In the genomic region with DNA sequence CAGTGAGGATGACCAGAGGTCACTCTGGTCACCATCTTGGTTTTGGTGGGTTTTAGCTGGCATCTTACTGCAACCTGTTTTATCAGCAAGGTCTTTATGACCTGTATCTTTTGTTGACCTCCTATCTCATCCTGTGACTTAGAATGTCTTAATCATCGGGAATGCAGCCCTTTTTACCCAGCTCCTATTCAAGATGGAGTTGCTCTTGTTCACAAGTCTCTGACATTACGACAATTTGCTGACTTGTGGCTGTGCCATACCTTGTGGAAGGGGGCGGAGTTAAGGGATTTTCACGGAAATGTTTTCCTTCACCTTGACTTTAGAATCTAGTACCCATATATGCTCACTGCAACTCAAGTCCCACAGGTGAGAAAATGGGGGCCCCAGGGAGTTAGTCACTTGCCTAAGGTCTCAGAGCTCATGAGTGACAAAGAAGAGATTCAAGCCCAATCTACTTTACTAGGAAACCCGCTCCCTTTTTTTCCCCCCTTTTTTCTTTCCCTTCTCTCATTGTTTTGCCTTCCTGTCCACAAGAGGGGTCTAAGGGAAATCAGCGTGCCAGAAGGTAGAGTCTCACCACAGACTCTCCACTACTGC, we compare ENCODE assay signal across 1 cellular context.
A peak's percentile ranks its signal among the peaks of the same experiment; 100 is the strongest.
TF ChIP-seq lines count a peak whose summit lies in the region.

No MANE protein-coding gene starts in this region.

TF ChIP-seq in K562, 482 proteins besides CTCF, POLR2A, EP300 and RAD21 (continued from another document and continues in another):
- TF ChIP-seq, protein P1, sequence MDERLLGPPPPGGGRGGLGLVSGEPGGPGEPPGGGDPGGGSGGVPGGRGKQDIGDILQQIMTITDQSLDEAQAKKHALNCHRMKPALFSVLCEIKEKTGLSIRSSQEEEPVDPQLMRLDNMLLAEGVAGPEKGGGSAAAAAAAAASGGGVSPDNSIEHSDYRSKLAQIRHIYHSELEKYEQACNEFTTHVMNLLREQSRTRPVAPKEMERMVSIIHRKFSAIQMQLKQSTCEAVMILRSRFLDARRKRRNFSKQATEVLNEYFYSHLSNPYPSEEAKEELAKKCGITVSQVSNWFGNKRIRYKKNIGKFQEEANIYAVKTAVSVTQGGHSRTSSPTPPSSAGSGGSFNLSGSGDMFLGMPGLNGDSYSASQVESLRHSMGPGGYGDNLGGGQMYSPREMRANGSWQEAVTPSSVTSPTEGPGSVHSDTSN (CRISPR knock-in tag; IDR thresholded peaks at IDR 0.05; ENCODE audit: low read depth) = no peak
- TF ChIP-seq, protein P1 (tag; conservative IDR thresholded peaks at IDR 0.05; ENCODE audit: low read depth) = peak; percentile 69
- TF ChIP-seq TEAD1 (CRISPR knock-in tag; IDR thresholded peaks at IDR 0.05) (peak in 1 of 2 experiments; percentile 97; a peak in 2 of 4 replicates), NR2F6 (CRISPR knock-in tag; IDR thresholded peaks at IDR 0.05) (peak; percentile 95; the same call in 1 of the 2 replicates), SAP30 (IDR thresholded peaks at IDR 0.05; ENCODE audit: borderline replicate concordance, insufficient read depth, low read depth, low read length, poor library complexity, severe bottlenecking) (no peak), TRIM28 (IDR thresholded peaks at IDR 0.05) (no peak), ZNF354B (CRISPR knock-in tag; IDR thresholded peaks at IDR 0.05) (peak; percentile 91), MAFG (tag; conservative IDR thresholded peaks at IDR 0.05) (peak; percentile 61), ZNF146 (CRISPR knock-in tag; IDR thresholded peaks at IDR 0.05; ENCODE audit: unreplicated experiment) (no peak), ARID1B (IDR thresholded peaks at IDR 0.05) (no peak), SRF (CRISPR knock-in tag; IDR thresholded peaks at IDR 0.05) (peak in 1 of 2 experiments; percentile 86; a peak in 2 of 4 replicates), ZNF551 (CRISPR knock-in tag; IDR thresholded peaks at IDR 0.05) (0 out of 2 replicates have a peak, but pooled peaks have one; percentile 68), ZNF507 (tag; conservative IDR thresholded peaks at IDR 0.05) (peak; percentile 63), NUFIP1 (IDR thresholded peaks at IDR 0.05; ENCODE audit: partially characterized antibody) (peak; percentile 42), ZNF785 (CRISPR knock-in tag; IDR thresholded peaks at IDR 0.05) (peak; percentile 75), NR2C1 (IDR thresholded peaks at IDR 0.05) (no peak), NR2C1 (tag; IDR thresholded peaks at IDR 0.05) (peak; percentile 96), ESRRA (IDR thresholded peaks at IDR 0.05; ENCODE audit: borderline replicate concordance, low read depth) (no peak), FOXK2 (conservative IDR thresholded peaks at IDR 0.05 in 1 of 2, IDR thresholded peaks at IDR 0.05 in 1 of 2; ENCODE audit: low read depth in 2 of 2) (no peak), MBD2 (IDR thresholded peaks at IDR 0.05; ENCODE audit: borderline replicate concordance, low read depth) (no peak), ZNF134 (CRISPR knock-in tag; conservative IDR thresholded peaks at IDR 0.05) (peak; percentile 87), ZNF77 (CRISPR knock-in tag; IDR thresholded peaks at IDR 0.05) (no peak), PPARD (CRISPR knock-in tag; IDR thresholded peaks at IDR 0.05) (peak; percentile 80), XRCC4 (IDR thresholded peaks at IDR 0.05; ENCODE audit: extremely low read depth, insufficient read depth, insufficient read length) (no peak), CEBPG (CRISPR knock-in tag; IDR thresholded peaks at IDR 0.05) (no peak), CEBPG (tag; conservative IDR thresholded peaks at IDR 0.05 in 1 of 2, IDR thresholded peaks at IDR 0.05 in 1 of 2) (no peak), MEF2A (IDR thresholded peaks at IDR 0.05; ENCODE audit: control insufficient read depth, low read depth, low read length) (no peak), BMI1 (IDR thresholded peaks at IDR 0.05; ENCODE audit: low read length) (no peak), TAF7 (tag; IDR thresholded peaks at IDR 0.05) (peak; percentile 96), FOXK1 (CRISPR knock-in tag; IDR thresholded peaks at IDR 0.05; ENCODE audit: borderline replicate concordance) (no peak), NONO (IDR thresholded peaks at IDR 0.05; ENCODE audit: low read depth in 2 of 2, low read length in 1 of 2) (no peak), PTBP1 (IDR thresholded peaks at IDR 0.05; ENCODE audit: low read depth, low read length) (no peak), BRD4 (IDR thresholded peaks at IDR 0.05) (no peak)
- TF ChIP-seq, protein P2, sequence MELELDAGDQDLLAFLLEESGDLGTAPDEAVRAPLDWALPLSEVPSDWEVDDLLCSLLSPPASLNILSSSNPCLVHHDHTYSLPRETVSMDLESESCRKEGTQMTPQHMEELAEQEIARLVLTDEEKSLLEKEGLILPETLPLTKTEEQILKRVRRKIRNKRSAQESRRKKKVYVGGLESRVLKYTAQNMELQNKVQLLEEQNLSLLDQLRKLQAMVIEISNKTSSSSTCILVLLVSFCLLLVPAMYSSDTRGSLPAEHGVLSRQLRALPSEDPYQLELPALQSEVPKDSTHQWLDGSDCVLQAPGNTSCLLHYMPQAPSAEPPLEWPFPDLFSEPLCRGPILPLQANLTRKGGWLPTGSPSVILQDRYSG (tag; conservative IDR thresholded peaks at IDR 0.05; ENCODE audit: low read depth) = peak; percentile 99
- TF ChIP-seq, protein P3, sequence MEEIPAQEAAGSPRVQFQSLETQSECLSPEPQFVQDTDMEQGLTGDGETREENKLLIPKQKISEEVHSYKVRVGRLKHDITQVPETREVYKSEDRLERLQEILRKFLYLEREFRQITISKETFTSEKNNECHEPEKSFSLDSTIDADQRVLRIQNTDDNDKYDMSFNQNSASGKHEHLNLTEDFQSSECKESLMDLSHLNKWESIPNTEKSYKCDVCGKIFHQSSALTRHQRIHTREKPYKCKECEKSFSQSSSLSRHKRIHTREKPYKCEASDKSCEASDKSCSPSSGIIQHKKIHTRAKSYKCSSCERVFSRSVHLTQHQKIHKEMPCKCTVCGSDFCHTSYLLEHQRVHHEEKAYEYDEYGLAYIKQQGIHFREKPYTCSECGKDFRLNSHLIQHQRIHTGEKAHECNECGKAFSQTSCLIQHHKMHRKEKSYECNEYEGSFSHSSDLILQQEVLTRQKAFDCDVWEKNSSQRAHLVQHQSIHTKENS (CRISPR knock-in tag; IDR thresholded peaks at IDR 0.05) = peak; percentile 85
- TF ChIP-seq, protein P4, sequence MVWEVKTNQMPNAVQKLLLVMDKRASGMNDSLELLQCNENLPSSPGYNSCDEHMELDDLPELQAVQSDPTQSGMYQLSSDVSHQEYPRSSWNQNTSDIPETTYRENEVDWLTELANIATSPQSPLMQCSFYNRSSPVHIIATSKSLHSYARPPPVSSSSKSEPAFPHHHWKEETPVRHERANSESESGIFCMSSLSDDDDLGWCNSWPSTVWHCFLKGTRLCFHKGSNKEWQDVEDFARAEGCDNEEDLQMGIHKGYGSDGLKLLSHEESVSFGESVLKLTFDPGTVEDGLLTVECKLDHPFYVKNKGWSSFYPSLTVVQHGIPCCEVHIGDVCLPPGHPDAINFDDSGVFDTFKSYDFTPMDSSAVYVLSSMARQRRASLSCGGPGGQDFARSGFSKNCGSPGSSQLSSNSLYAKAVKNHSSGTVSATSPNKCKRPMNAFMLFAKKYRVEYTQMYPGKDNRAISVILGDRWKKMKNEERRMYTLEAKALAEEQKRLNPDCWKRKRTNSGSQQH (CRISPR knock-in tag; IDR thresholded peaks at IDR 0.05) = peak; percentile 91
- TF ChIP-seq, protein P5, sequence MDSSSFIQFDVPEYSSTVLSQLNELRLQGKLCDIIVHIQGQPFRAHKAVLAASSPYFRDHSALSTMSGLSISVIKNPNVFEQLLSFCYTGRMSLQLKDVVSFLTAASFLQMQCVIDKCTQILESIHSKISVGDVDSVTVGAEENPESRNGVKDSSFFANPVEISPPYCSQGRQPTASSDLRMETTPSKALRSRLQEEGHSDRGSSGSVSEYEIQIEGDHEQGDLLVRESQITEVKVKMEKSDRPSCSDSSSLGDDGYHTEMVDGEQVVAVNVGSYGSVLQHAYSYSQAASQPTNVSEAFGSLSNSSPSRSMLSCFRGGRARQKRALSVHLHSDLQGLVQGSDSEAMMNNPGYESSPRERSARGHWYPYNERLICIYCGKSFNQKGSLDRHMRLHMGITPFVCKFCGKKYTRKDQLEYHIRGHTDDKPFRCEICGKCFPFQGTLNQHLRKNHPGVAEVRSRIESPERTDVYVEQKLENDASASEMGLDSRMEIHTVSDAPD (CRISPR knock-in tag; IDR thresholded peaks at IDR 0.05) = peak; percentile 88
- TF ChIP-seq, protein P6, sequence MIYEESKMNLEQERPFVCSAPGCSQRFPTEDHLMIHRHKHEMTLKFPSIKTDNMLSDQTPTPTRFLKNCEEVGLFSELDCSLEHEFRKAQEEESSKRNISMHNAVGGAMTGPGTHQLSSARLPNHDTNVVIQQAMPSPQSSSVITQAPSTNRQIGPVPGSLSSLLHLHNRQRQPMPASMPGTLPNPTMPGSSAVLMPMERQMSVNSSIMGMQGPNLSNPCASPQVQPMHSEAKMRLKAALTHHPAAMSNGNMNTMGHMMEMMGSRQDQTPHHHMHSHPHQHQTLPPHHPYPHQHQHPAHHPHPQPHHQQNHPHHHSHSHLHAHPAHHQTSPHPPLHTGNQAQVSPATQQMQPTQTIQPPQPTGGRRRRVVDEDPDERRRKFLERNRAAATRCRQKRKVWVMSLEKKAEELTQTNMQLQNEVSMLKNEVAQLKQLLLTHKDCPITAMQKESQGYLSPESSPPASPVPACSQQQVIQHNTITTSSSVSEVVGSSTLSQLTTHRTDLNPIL (CRISPR knock-in tag; IDR thresholded peaks at IDR 0.05) = peak; percentile 96
- TF ChIP-seq, protein P7, sequence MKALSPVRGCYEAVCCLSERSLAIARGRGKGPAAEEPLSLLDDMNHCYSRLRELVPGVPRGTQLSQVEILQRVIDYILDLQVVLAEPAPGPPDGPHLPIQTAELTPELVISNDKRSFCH (CRISPR knock-in tag; IDR thresholded peaks at IDR 0.05) = peak; percentile 95
- TF ChIP-seq, protein P7 (tag; IDR thresholded peaks at IDR 0.05) = peak; percentile 99
- TF ChIP-seq, protein P8, sequence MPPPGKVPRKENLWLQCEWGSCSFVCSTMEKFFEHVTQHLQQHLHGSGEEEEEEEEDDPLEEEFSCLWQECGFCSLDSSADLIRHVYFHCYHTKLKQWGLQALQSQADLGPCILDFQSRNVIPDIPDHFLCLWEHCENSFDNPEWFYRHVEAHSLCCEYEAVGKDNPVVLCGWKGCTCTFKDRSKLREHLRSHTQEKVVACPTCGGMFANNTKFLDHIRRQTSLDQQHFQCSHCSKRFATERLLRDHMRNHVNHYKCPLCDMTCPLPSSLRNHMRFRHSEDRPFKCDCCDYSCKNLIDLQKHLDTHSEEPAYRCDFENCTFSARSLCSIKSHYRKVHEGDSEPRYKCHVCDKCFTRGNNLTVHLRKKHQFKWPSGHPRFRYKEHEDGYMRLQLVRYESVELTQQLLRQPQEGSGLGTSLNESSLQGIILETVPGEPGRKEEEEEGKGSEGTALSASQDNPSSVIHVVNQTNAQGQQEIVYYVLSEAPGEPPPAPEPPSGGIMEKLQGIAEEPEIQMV (tag; conservative IDR thresholded peaks at IDR 0.05; ENCODE audit: low read depth) = peak; percentile 91
- TF ChIP-seq, protein P9, sequence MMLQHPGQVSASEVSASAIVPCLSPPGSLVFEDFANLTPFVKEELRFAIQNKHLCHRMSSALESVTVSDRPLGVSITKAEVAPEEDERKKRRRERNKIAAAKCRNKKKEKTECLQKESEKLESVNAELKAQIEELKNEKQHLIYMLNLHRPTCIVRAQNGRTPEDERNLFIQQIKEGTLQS (IDR thresholded peaks at IDR 0.05) = no peak
- TF ChIP-seq, protein P9 (CRISPR knock-in tag; conservative IDR thresholded peaks at IDR 0.05) = no peak
- TF ChIP-seq, protein P10, sequence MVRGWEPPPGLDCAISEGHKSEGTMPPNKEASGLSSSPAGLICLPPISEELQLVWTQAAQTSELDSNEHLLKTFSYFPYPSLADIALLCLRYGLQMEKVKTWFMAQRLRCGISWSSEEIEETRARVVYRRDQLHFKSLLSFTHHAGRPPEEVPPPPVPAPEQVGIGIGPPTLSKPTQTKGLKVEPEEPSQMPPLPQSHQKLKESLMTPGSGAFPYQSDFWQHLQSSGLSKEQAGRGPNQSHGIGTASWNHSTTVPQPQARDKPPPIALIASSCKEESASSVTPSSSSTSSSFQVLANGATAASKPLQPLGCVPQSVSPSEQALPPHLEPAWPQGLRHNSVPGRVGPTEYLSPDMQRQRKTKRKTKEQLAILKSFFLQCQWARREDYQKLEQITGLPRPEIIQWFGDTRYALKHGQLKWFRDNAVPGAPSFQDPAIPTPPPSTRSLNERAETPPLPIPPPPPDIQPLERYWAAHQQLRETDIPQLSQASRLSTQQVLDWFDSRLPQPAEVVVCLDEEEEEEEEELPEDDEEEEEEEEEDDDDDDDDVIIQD (CRISPR knock-in tag; IDR thresholded peaks at IDR 0.05) = peak; percentile 97
- TF ChIP-seq, protein P11, sequence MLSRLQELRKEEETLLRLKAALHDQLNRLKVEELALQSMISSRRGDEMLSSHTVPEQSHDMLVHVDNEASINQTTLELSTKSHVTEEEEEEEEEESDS (CRISPR knock-in tag; IDR thresholded peaks at IDR 0.05) = peak; percentile 69
